ENCODE assay signal across 25 cellular contexts in genomic region chr3:118629821-118630220, GRCh38.
"Had no signal": no experiment of that assay in that cellular context is flagged by ENCODE, and none has a peak within 500 bp of the region (broad histone marks: within the 10 kb centered on the region; RNA-seq: fewer than 3 reads in every experiment).

No MANE protein-coding gene starts in this region.

- H3K27ac ChIP-seq: colonic mucosa, epithelial cell of prostate, esophagus squamous epithelium, gastrocnemius medialis, heart right ventricle, left lung, lower lobe of right lung had no signal

- H3K27me3 ChIP-seq: colonic mucosa, esophagus squamous epithelium, gastrocnemius medialis, left lung had no signal

- FAIRE-seq: endometrium, islet of Langerhans, keratinocyte had no signal

- H3K4me3 ChIP-seq: colonic mucosa, esophagus squamous epithelium, gastrocnemius medialis, heart right ventricle, left lung, lower lobe of right lung had no signal

- H3K4me1 ChIP-seq: colonic mucosa, gastrocnemius medialis, heart right ventricle, left lung, lower lobe of right lung had no signal

- DNase-seq: colonic mucosa; cortex of kidney; effector CD8-positive, alpha-beta T cell; effector memory CD8-positive, alpha-beta T cell; endodermal cell; erythroblast; esophagus squamous epithelium; foreskin fibroblast; foreskin melanocyte; gastrocnemius medialis; glutamatergic neuron; heart right ventricle; hippocampal formation; left cardiac atrium; left lung; left ventricle myocardium superior; lower lobe of right lung; mesenchymal stem cell; midbrain; naive thymus-derived CD4-positive, alpha-beta T cell had no signal

- H3K36me3 ChIP-seq: colonic mucosa, esophagus squamous epithelium, gastrocnemius medialis, heart right ventricle, left lung, lower lobe of right lung had no signal

- H3K9me3 ChIP-seq: colonic mucosa, esophagus squamous epithelium, gastrocnemius medialis, heart right ventricle, left lung, lower lobe of right lung had no signal

- ATAC-seq: effector memory CD8-positive, alpha-beta T cell; esophagus mucosa; gastrocnemius medialis; heart right ventricle; left cardiac atrium; left lung; left ventricle myocardium superior; lower lobe of right lung; naive thymus-derived CD4-positive, alpha-beta T cell had no signal
